ENCODE assay signal across 1 cellular context in genomic region chr1:223825767-223826461, GRCh38.
TF ChIP-seq lines count a peak whose summit lies in the region.

No MANE protein-coding gene starts in this region.

TF ChIP-seq in K562, 482 proteins besides CTCF, POLR2A, EP300 and RAD21:
- TF ChIP-seq TSC22D4 (tag; IDR thresholded peaks at IDR 0.05) = 0 out of 2 replicates have a peak, but pooled peaks have one; percentile 22
- TF ChIP-seq RERE (CRISPR knock-in tag; IDR thresholded peaks at IDR 0.05; ENCODE audit: borderline replicate concordance) = no peak
- 0 out of 2 replicates have a peak, but pooled peaks have one; percentile 7 for TF ChIP-seq CXXC5 (CRISPR knock-in tag; IDR thresholded peaks at IDR 0.05)
